Comparison of ENCODE assay signal across 2 cellular contexts in genomic region chr2:219250044-219250781, GRCh38.
A peak's percentile ranks its signal among the peaks of the same experiment; 100 is the strongest.
TF ChIP-seq lines count a peak whose summit lies in the region.

No MANE protein-coding gene starts in this region.

TF ChIP-seq in A549, 52 proteins besides CTCF, POLR2A, EP300 and RAD21:
- TF ChIP-seq ESRRA (IDR thresholded peaks at IDR 0.05; ENCODE audit: borderline replicate concordance, low read length) = no peak
- TF ChIP-seq GATA3 (IDR thresholded peaks at IDR 0.05; ENCODE audit: borderline replicate concordance) = 0 out of 2 replicates have a peak, but pooled peaks have one; percentile 11
- no peak for TF ChIP-seq KDM5A (IDR thresholded peaks at IDR 0.05)
- TF ChIP-seq ZNF302 (CRISPR knock-in tag; IDR thresholded peaks at IDR 0.05) = no peak

TF ChIP-seq in GM12878, 131 proteins besides CTCF, POLR2A, EP300 and RAD21:
- TF ChIP-seq MYB (IDR thresholded peaks at IDR 0.05; ENCODE audit: borderline replicate concordance, low read depth, low read length) (no peak), SPI1 (IDR thresholded peaks at IDR 0.05; ENCODE audit: borderline replicate concordance, insufficient read depth, low read depth, low read length) (no peak), TARDBP (IDR thresholded peaks at IDR 0.05; ENCODE audit: borderline replicate concordance) (no peak), NR2F1 (conservative IDR thresholded peaks at IDR 0.05) (no peak), FOXK2 (IDR thresholded peaks at IDR 0.05) (no peak)
- TF ChIP-seq, protein P1, sequence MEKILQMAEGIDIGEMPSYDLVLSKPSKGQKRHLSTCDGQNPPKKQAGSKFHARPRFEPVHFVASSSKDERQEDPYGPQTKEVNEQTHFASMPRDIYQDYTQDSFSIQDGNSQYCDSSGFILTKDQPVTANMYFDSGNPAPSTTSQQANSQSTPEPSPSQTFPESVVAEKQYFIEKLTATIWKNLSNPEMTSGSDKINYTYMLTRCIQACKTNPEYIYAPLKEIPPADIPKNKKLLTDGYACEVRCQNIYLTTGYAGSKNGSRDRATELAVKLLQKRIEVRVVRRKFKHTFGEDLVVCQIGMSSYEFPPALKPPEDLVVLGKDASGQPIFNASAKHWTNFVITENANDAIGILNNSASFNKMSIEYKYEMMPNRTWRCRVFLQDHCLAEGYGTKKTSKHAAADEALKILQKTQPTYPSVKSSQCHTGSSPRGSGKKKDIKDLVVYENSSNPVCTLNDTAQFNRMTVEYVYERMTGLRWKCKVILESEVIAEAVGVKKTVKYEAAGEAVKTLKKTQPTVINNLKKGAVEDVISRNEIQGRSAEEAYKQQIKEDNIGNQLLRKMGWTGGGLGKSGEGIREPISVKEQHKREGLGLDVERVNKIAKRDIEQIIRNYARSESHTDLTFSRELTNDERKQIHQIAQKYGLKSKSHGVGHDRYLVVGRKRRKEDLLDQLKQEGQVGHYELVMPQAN (conservative IDR thresholded peaks at IDR 0.05) = no peak
TF ChIP-seq in GM12878: peak in this region for 0.
